Comparison of ENCODE assay signal across 8 cellular contexts in genomic region chr17:57086069-57086930, GRCh38. TPM values are rescaled to one million over a fixed set of nuclear protein-coding genes. Genes with fewer than 3 reads are reported as not detected.
DNase-seq lines count a peak whose midpoint lies in the region; ATAC-seq and TF ChIP-seq lines count a peak whose summit lies in the region.

No MANE protein-coding gene starts in this region.

- no peak for TF ChIP-seq CTCF in VCaP (conservative IDR thresholded peaks at IDR 0.05)
- TF ChIP-seq CTCF in dorsolateral prefrontal cortex (IDR thresholded peaks at IDR 0.05 in 54 of 56, conservative IDR thresholded peaks at IDR 0.05 in 2 of 56; ENCODE audit: low read depth in 1 of 56, partially characterized antibody in 56 of 56) = no peak
- no peak for TF ChIP-seq CTCF in testis (IDR thresholded peaks at IDR 0.05)

- H3K27ac ChIP-seq in KOPT-K1 (ENCODE audit: low read depth, low read length, poor library complexity, severe bottlenecking) = peak overlapping the region; percentile 88
- H3K27ac ChIP-seq in VCaP = peak overlapping the region; percentile 94
- H3K27ac ChIP-seq in dorsolateral prefrontal cortex = peak overlapping the region; percentile 71 to 99 (median 93)
- no peak overlapping the region for H3K27ac ChIP-seq in mesodermal cell (ENCODE audit: low read depth, low read length, severe bottlenecking)
- peak overlapping the region; percentile 11 to 87 for H3K27ac ChIP-seq in testis

- intact Hi-C loops in dorsolateral prefrontal cortex (cut with DNase I) = loop anchor here (5.0 to 10.0 kb wide), 4 partner anchors 109 to 921 kb away; partner anchors contain the start of genes SCPEP1 (in 2 of the 2), C17orf67 (in 1 of the 2), DGKE (in 1 of the 2) and SRSF1 (in 1 of the 2)
- intact Hi-C loops in testis (cut with DNase I; ENCODE audit: low total_unique reads) = no loop called here

- no peak for ATAC-seq in GM18873 (IDR thresholded peaks at IDR 0.05; ENCODE audit: low FRiP score, unreplicated experiment)

- H3K4me1 ChIP-seq in mesodermal cell (ENCODE audit: control insufficient read depth, insufficient read depth, low read length, poor library complexity, severe bottlenecking) (no peaks in the 10 kb centered on the region), testis (no peaks in the 10 kb centered on the region)

- H3K4me3 ChIP-seq in dorsolateral prefrontal cortex (peak overlapping the region; percentile 62 to 99 (median 89)), mesodermal cell (ENCODE audit: extremely low read depth, insufficient read depth, low read length, poor library complexity, severe bottlenecking) (peak overlapping the region; percentile 76), testis (peak overlapping the region; percentile 72 to 87)

- TF ChIP-seq POLR2A in testis (IDR thresholded peaks at IDR 0.05) = no peak

- DNase-seq in NCI-H2227 (lab: John Stamatoyannopoulos, UW; ENCODE audit: unreplicated experiment) (peak; percentile 46), NCI-H2227 treated with DMSO at 0.1 percent for 48 hours (lab: John Stamatoyannopoulos, UW) (no peak), dorsolateral prefrontal cortex (peak in 4 of 10 donors; percentile 24 to 58 (median 36)), testis (peak; percentile 47)

- H3K36me3 ChIP-seq in KOPT-K1 (ENCODE audit: insufficient read depth, low read length) = peaks cover 13% of the 10 kb centered on the region; the same call in 1 of the 2 replicates
- H3K36me3 ChIP-seq in mesodermal cell (ENCODE audit: control insufficient read depth, insufficient read depth, low read length) = no peaks in the 10 kb centered on the region
- no peaks in the 10 kb centered on the region for H3K36me3 ChIP-seq in testis (ENCODE audit: low read depth, missing control alignments)

- no peaks in the 10 kb centered on the region for H3K9me3 ChIP-seq in KOPT-K1 (ENCODE audit: insufficient read depth, low read length, poor library complexity, severe bottlenecking)
- no peaks in the 10 kb centered on the region for H3K9me3 ChIP-seq in mesodermal cell (ENCODE audit: control insufficient read depth, low read length)
- H3K9me3 ChIP-seq in testis = no peaks in the 10 kb centered on the region

- H3K27me3 ChIP-seq in dorsolateral prefrontal cortex = no peaks in the 10 kb centered on the region
- H3K27me3 ChIP-seq in testis = no peaks in the 10 kb centered on the region

- WGBS in mesodermal cell (ENCODE audit: insufficient coverage in 2 of 2), 2 experiments = 2 to 3% methylated on average over 33 to 38 of the region's 45 CpGs
- WGBS in testis, 2 donors = 1 to 5% methylated on average over 15 to 44 of the region's 45 CpGs

RNA-seq across cellular contexts. Expression of gene AKAP1, which starts 1.3 kb away (rescaled TPM):
- total RNA-seq in dorsolateral prefrontal cortex (10 to 100 TPM; 37.5 to 77.9 (median 57.2) TPM), testis (100 to 1,000 TPM in 1 of 2 donors, 10 to 100 TPM in 1; 73.0 to 304 TPM)
- polyA plus RNA-seq in mesodermal cell (2013, experiment 1 of 2) = 10.3 TPM
- 8.4 TPM for polyA plus RNA-seq in mesodermal cell (2013, experiment 2 of 2)
- polyA plus RNA-seq in testis (ENCODE audit: insufficient read depth, low read depth, low replicate concordance) = 224 TPM
